In the genomic region with DNA sequence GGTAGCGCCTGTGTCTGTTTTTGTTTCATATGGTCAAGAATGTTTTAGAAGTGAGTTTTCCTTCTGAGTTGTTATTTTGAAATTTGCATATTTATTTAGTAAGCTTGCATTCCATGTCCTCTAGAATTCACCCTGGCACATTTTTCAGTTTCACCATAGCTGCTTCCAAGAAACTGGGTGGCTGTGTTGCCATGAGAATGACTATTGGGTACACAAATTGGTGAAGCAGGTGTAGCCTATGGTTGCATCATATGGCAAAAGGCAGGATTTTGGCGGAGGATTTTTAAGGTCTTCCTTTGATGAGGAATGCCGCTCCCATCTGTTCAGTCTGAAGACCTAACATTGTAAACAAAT, we compare ENCODE assay signal across 8 cellular contexts. TPM values are rescaled to one million over a fixed set of nuclear protein-coding genes. Genes with fewer than 3 reads are reported as not detected.
DNase-seq lines count a peak whose midpoint lies in the region; ATAC-seq, FAIRE-seq and TF ChIP-seq lines count a peak whose summit lies in the region.

No MANE protein-coding gene starts in this region.

- H3K9me3 ChIP-seq in HepG2 (ENCODE audit: low read length) (no peaks in the 10 kb centered on the region), tibial nerve (no peaks in the 10 kb centered on the region)

- peak overlapping the region; percentile 95 for H3K9ac ChIP-seq in HepG2 (ENCODE audit: insufficient read depth, low read depth, low read length)

- no peak for DNase-seq in activated T-cell treated with anti-CD3 and anti-CD28 coated beads, Interleukin-2, amount 50 U/mL, for 4 hours
- no peak for DNase-seq in activated T-cell treated with anti-CD3 and anti-CD28 coated beads, Interleukin-2, amount 50 U/mL, for 48 hours
- no peak for DNase-seq in HepG2 (ENCODE audit: low spot score)
- DNase-seq in tibial nerve (ENCODE audit: low spot score in 2 of 2) = no peak
- DNase-seq in D341Med (ENCODE audit: low spot score) = no peak
- no peak for DNase-seq in T1000 (lab: John Stamatoyannopoulos, UW)

- peak overlapping the region; percentile 90 for H3K4me2 ChIP-seq in HepG2 (ENCODE audit: low read depth, low read length)

- H3K27ac ChIP-seq in angular gyrus (ENCODE audit: low read depth, low read length) (peak overlapping the region; percentile 98), HepG2 (ENCODE audit: extremely low read length, insufficient read depth, low read length) (peak overlapping the region; percentile 80), tibial nerve (peak overlapping the region; percentile 95 to 100 (median 98))

- peak overlapping the region; percentile 95 for H3K4me3 Mint-ChIP-seq in activated T-cell treated with anti-CD3 and anti-CD28 coated beads, Interleukin-2, amount 50 U/mL, for 4 hours

- no peaks in the 10 kb centered on the region for H3K9me3 Mint-ChIP-seq in activated T-cell treated with anti-CD3 and anti-CD28 coated beads, Interleukin-2, amount 50 U/mL, for 4 hours

- CTCF ChIA-PET in HepG2 (lab: Yijun Ruan, JAX; ENCODE audit: low intra/inter-chr PET ratio, low total read pairs) = no interaction called here

- no peak for TF ChIP-seq CTCF in HepG2 (CRISPR knock-in tag; IDR thresholded peaks at IDR 0.05)
- no peak for TF ChIP-seq CTCF in tibial nerve (IDR thresholded peaks at IDR 0.05)

- H3K36me3 Mint-ChIP-seq in activated T-cell treated with anti-CD3 and anti-CD28 coated beads, Interleukin-2, amount 50 U/mL, for 4 hours (ENCODE audit: insufficient read depth) = peaks cover 41% of the 10 kb centered on the region

- H3K4me1 Mint-ChIP-seq in activated T-cell treated with anti-CD3 and anti-CD28 coated beads, Interleukin-2, amount 50 U/mL, for 4 hours (ENCODE audit: low read depth) = peaks cover 50% of the 10 kb centered on the region

- POLR2A ChIA-PET in HepG2 (lab: Yijun Ruan, JAX) = interaction anchor here (0.7 to 8.3 kb wide), 16 partner anchors 8 to 160 kb away, joined by 3 to 232 read pairs (median 5); a partner anchor contains a TSS

- TF ChIP-seq POLR2A in HepG2 (IDR thresholded peaks at IDR 0.05; ENCODE audit: insufficient read depth in 1 of 2, low read depth in 2 of 2, low read length in 2 of 2) (no peak), tibial nerve (IDR thresholded peaks at IDR 0.05) (no peak)

- no peak; the same call in 1 of the 2 replicates for TF ChIP-seq RAD21 in HepG2 (CRISPR knock-in tag; IDR thresholded peaks at IDR 0.05)

- H3K27me3 ChIP-seq in HepG2 (ENCODE audit: control insufficient read depth in 1 of 2, insufficient read depth in 2 of 2, low read length in 2 of 2) (no peaks in the 10 kb centered on the region; a peak in 1 of 5 replicates), tibial nerve (no peaks in the 10 kb centered on the region)

- WGBS in HepG2 (ENCODE audit: low lambda C conversion rate) = 6% methylated on average over 3 of the region's 3 CpGs
- 20 to 28% methylated on average over 3 of the region's 3 CpGs for WGBS in tibial nerve, 2 donors

- H3K4me1 ChIP-seq in HepG2 (ENCODE audit: insufficient read depth, low read length) = peaks cover 57% of the 10 kb centered on the region
- H3K4me1 ChIP-seq in tibial nerve = peaks cover 0 to 57% (median 40%) of the 10 kb centered on the region in 4 donors

- FAIRE-seq in HepG2 (lab: Jason Lieb, UNC) = no peak

- in situ Hi-C loops in HepG2 (cut with HindIII; ENCODE audit: extremely low pct_ligation_motif_present, low pct_unique_long_range_greater_than_20kb) = no loop called here

- H3K36me3 ChIP-seq in HepG2 (replicated peaks in 1 of 2; ENCODE audit: control insufficient read depth in 1 of 2, insufficient read depth in 2 of 2, low read length in 2 of 2) (peaks cover 10 to 42% of the 10 kb centered on the region in 2 experiments), tibial nerve (peaks cover 2 to 31% (median 8%) of the 10 kb centered on the region in 3 donors)

- no TSS peak for BruUV-seq in HepG2 (replicated peaks; lab: Mats Ljungman, UMichigan)

- intact Hi-C loops in HepG2 (cut with micrococcal nuclease; ENCODE audit: unreplicated experiment) = loop anchor here (5.0 kb wide), 2 partner anchors 61 to 121 kb away; no protein-coding TSS in a partner anchor

- peaks cover 58% of the 10 kb centered on the region for H4K20me1 ChIP-seq in HepG2 (ENCODE audit: insufficient read depth, low read length)

- TF ChIP-seq EP300 in HepG2 (IDR thresholded peaks at IDR 0.05; ENCODE audit: low read depth in 2 of 2, low read length in 2 of 2) = no peak
- no peak for TF ChIP-seq EP300 in HepG2 (CRISPR knock-in tag; IDR thresholded peaks at IDR 0.05; ENCODE audit: borderline replicate concordance)
- TF ChIP-seq EP300 in tibial nerve (IDR thresholded peaks at IDR 0.05) = no peak

- no peaks in the 10 kb centered on the region for H3K27me3 Mint-ChIP-seq in activated T-cell treated with anti-CD3 and anti-CD28 coated beads, Interleukin-2, amount 50 U/mL, for 4 hours (ENCODE audit: low read depth)

- no peak for ATAC-seq in activated T-cell treated with anti-CD3 and anti-CD28 coated beads, Interleukin-2, amount 50 U/mL, for 4 hours
- no peak for ATAC-seq in HepG2
- ATAC-seq in GM21515 (IDR thresholded peaks at IDR 0.05; ENCODE audit: unreplicated experiment) = no peak

- H2AFZ ChIP-seq in HepG2 (ENCODE audit: low read length) = no peak overlapping the region

- peaks cover 59% of the 10 kb centered on the region for H3K79me2 ChIP-seq in HepG2 (ENCODE audit: insufficient read depth, low read length)

- H3K4me3 ChIP-seq in HepG2 (replicated peaks in 1 of 3; ENCODE audit: insufficient read depth in 1 of 3, low read depth in 2 of 3, low read length in 3 of 3) (peak overlapping the region; percentile 93 to 97 (median 94)), tibial nerve (peak overlapping the region; percentile 89 to 100 (median 97))

RNA-seq across cellular contexts. Expression of a gene that starts 1.3 kb away (rescaled TPM):
- total RNA-seq in activated T-cell treated with anti-CD3 and anti-CD28 coated beads, Interleukin-2, amount 50 U/mL, for 4 hours = 100 to 1,000 TPM; 161 to 228 (median 170) TPM
- 65.3 and 96.2 TPM in 2 replicates for total RNA-seq in HepG2 (2016; rRNA removed; fragmentation: Illumina TruSeq; extraction: Trizol)
- total RNA-seq in HepG2 (2016; cell fraction: cytosol; rRNA removed; fragmentation: Illumina TruSeq; extraction: Trizol; ENCODE audit: low read depth) = 30.1 and 30.9 TPM in 2 replicates
- 63.9 and 93.3 TPM in 2 replicates for total RNA-seq in HepG2 (2016; cell fraction: insoluble cytoplasmic fraction; rRNA removed; fragmentation: Illumina TruSeq; extraction: Trizol)
- total RNA-seq in HepG2 (2016; cell fraction: membrane; rRNA removed; fragmentation: Illumina TruSeq; extraction: Trizol) = 64.8 and 86.4 TPM in 2 replicates
- total RNA-seq in HepG2 (2016; cell fraction: nucleus; rRNA removed; fragmentation: Illumina TruSeq; extraction: Trizol) = 133 and 155 TPM in 2 replicates
- polyA plus RNA-seq in HepG2 (2011; rRNA removed) = 311 and 323 TPM in 2 replicates
- polyA plus RNA-seq in HepG2 (2011; cell fraction: cytosol; rRNA removed) = 179 and 230 TPM in 2 replicates
- polyA plus RNA-seq in HepG2 (2011; cell fraction: nucleus; rRNA removed) = 192 and 208 TPM in 2 replicates
- polyA plus RNA-seq in HepG2 (2012) = 165 and 190 TPM in 2 replicates
- 33.0 and 44.6 TPM in 2 replicates for polyA plus RNA-seq in HepG2 (2016; cell fraction: cytosol; fragmentation: Illumina TruSeq; extraction: Trizol; ENCODE audit: low read depth)
- polyA plus RNA-seq in HepG2 (2016; cell fraction: insoluble cytoplasmic fraction; fragmentation: Illumina TruSeq; extraction: Trizol; ENCODE audit: low read depth) = 80.1 and 93.2 TPM in 2 replicates
- polyA plus RNA-seq in HepG2 (2016; cell fraction: membrane; fragmentation: Illumina TruSeq; extraction: Trizol; ENCODE audit: low read depth) = 58.1 and 78.2 TPM in 2 replicates
- 216 and 231 TPM in 2 replicates for polyA plus RNA-seq in HepG2 (2016; cell fraction: nucleus; fragmentation: Illumina TruSeq; extraction: Trizol; ENCODE audit: insufficient read depth, low read depth)
- 206 and 472 TPM in 2 replicates for polyA minus RNA-seq in HepG2 (2011; rRNA and poly(A)+ RNA removed; ENCODE audit: low replicate concordance)
- polyA minus RNA-seq in HepG2 (2011; cell fraction: cytosol; rRNA and poly(A)+ RNA removed) = 126 and 139 TPM in 2 replicates
- polyA minus RNA-seq in HepG2 (2011; cell fraction: nucleus; rRNA and poly(A)+ RNA removed) = 287 and 365 TPM in 2 replicates
- total RNA-seq in tibial nerve = 100 to 1,000 TPM; 143 to 274 (median 161) TPM

RNA-seq across cellular contexts. Expression of a gene that starts 28.5 kb away (rescaled TPM):
- under 1 TPM in 1 of 3 donors, not detected in 2; 0.11 TPM for total RNA-seq in activated T-cell treated with anti-CD3 and anti-CD28 coated beads, Interleukin-2, amount 50 U/mL, for 4 hours
- total RNA-seq in HepG2 (2016; rRNA removed; fragmentation: Illumina TruSeq; extraction: Trizol) (0.31 TPM in 1 of 2 replicates, not detected in the other), tibial nerve (not detected)
- not detected in 2 replicates for total RNA-seq in HepG2 (2016; cell fraction: cytosol; rRNA removed; fragmentation: Illumina TruSeq; extraction: Trizol; ENCODE audit: low read depth)
- 0.17 TPM in 1 of 2 replicates, not detected in the other for total RNA-seq in HepG2 (2016; cell fraction: insoluble cytoplasmic fraction; rRNA removed; fragmentation: Illumina TruSeq; extraction: Trizol)
- total RNA-seq in HepG2 (2016; cell fraction: membrane; rRNA removed; fragmentation: Illumina TruSeq; extraction: Trizol) = 0.14 and 0.25 TPM in 2 replicates
- total RNA-seq in HepG2 (2016; cell fraction: nucleus; rRNA removed; fragmentation: Illumina TruSeq; extraction: Trizol) = 0.28 TPM in 2 replicates
- polyA plus RNA-seq in HepG2 (2011; rRNA removed) = 9.8 and 15.7 TPM in 2 replicates
- polyA plus RNA-seq in HepG2 (2011; cell fraction: cytosol; rRNA removed) = 7.5 and 11.8 TPM in 2 replicates
- 8.6 and 9.0 TPM in 2 replicates for polyA plus RNA-seq in HepG2 (2011; cell fraction: nucleus; rRNA removed)
- polyA plus RNA-seq in HepG2 (2012) = 1.5 and 3.1 TPM in 2 replicates
- 0.25 and 0.33 TPM in 2 replicates for polyA plus RNA-seq in HepG2 (2016; cell fraction: cytosol; fragmentation: Illumina TruSeq; extraction: Trizol; ENCODE audit: low read depth)
- 0.32 and 0.36 TPM in 2 replicates for polyA plus RNA-seq in HepG2 (2016; cell fraction: insoluble cytoplasmic fraction; fragmentation: Illumina TruSeq; extraction: Trizol; ENCODE audit: low read depth)
- 0.11 and 0.17 TPM in 2 replicates for polyA plus RNA-seq in HepG2 (2016; cell fraction: membrane; fragmentation: Illumina TruSeq; extraction: Trizol; ENCODE audit: low read depth)
- 0.56 and 0.62 TPM in 2 replicates for polyA plus RNA-seq in HepG2 (2016; cell fraction: nucleus; fragmentation: Illumina TruSeq; extraction: Trizol; ENCODE audit: insufficient read depth, low read depth)
- polyA minus RNA-seq in HepG2 (2011; rRNA and poly(A)+ RNA removed; ENCODE audit: low replicate concordance) = 0.07 and 7.1 TPM in 2 replicates
- polyA minus RNA-seq in HepG2 (2011; cell fraction: cytosol; rRNA and poly(A)+ RNA removed) = 2.1 and 4.2 TPM in 2 replicates
- polyA minus RNA-seq in HepG2 (2011; cell fraction: nucleus; rRNA and poly(A)+ RNA removed) = 1.5 and 2.5 TPM in 2 replicates

RNA-seq across cellular contexts. Expression of a gene that starts 56.1 kb away (rescaled TPM):
- 100 to 1,000 TPM; 143 to 180 (median 158) TPM for total RNA-seq in activated T-cell treated with anti-CD3 and anti-CD28 coated beads, Interleukin-2, amount 50 U/mL, for 4 hours
- total RNA-seq in HepG2 (2016; rRNA removed; fragmentation: Illumina TruSeq; extraction: Trizol) (3.1 and 6.3 TPM in 2 replicates), tibial nerve (10 to 100 TPM; 32.4 to 57.9 (median 37.1) TPM)
- 1.8 and 4.8 TPM in 2 replicates for total RNA-seq in HepG2 (2016; cell fraction: cytosol; rRNA removed; fragmentation: Illumina TruSeq; extraction: Trizol; ENCODE audit: low read depth)
- total RNA-seq in HepG2 (2016; cell fraction: insoluble cytoplasmic fraction; rRNA removed; fragmentation: Illumina TruSeq; extraction: Trizol) = 3.7 and 4.8 TPM in 2 replicates
- 2.8 and 2.9 TPM in 2 replicates for total RNA-seq in HepG2 (2016; cell fraction: membrane; rRNA removed; fragmentation: Illumina TruSeq; extraction: Trizol)
- 12.6 and 13.0 TPM in 2 replicates for total RNA-seq in HepG2 (2016; cell fraction: nucleus; rRNA removed; fragmentation: Illumina TruSeq; extraction: Trizol)
- polyA plus RNA-seq in HepG2 (2011; rRNA removed) = 12.7 and 15.7 TPM in 2 replicates
- polyA plus RNA-seq in HepG2 (2011; cell fraction: cytosol; rRNA removed) = 4.5 and 4.8 TPM in 2 replicates
- polyA plus RNA-seq in HepG2 (2011; cell fraction: nucleus; rRNA removed) = 114 and 130 TPM in 2 replicates
- polyA plus RNA-seq in HepG2 (2012) = 3.8 and 11.3 TPM in 2 replicates
- 0.85 and 0.96 TPM in 2 replicates for polyA plus RNA-seq in HepG2 (2016; cell fraction: cytosol; fragmentation: Illumina TruSeq; extraction: Trizol; ENCODE audit: low read depth)
- 3.1 and 3.4 TPM in 2 replicates for polyA plus RNA-seq in HepG2 (2016; cell fraction: insoluble cytoplasmic fraction; fragmentation: Illumina TruSeq; extraction: Trizol; ENCODE audit: low read depth)
- polyA plus RNA-seq in HepG2 (2016; cell fraction: membrane; fragmentation: Illumina TruSeq; extraction: Trizol; ENCODE audit: low read depth) = 2.0 and 2.8 TPM in 2 replicates
- polyA plus RNA-seq in HepG2 (2016; cell fraction: nucleus; fragmentation: Illumina TruSeq; extraction: Trizol; ENCODE audit: insufficient read depth, low read depth) = 16.8 and 24.4 TPM in 2 replicates
- 21.4 and 102 TPM in 2 replicates for polyA minus RNA-seq in HepG2 (2011; rRNA and poly(A)+ RNA removed; ENCODE audit: low replicate concordance)
- polyA minus RNA-seq in HepG2 (2011; cell fraction: cytosol; rRNA and poly(A)+ RNA removed) = 4.4 and 4.9 TPM in 2 replicates
- 33.9 and 46.2 TPM in 2 replicates for polyA minus RNA-seq in HepG2 (2011; cell fraction: nucleus; rRNA and poly(A)+ RNA removed)
